ENCODE assay signal across 8 cellular contexts in genomic region chr9:42852570-42852969, GRCh38.
DNase-seq lines count a peak whose midpoint lies in the region; ATAC-seq and TF ChIP-seq lines count a peak whose summit lies in the region.
"Not testable (repeated sequence)": the region's sequence is repeated elsewhere in the genome, so short reads cannot be mapped to it uniquely, and the experiment has no call there.

No MANE protein-coding gene starts in this region.

- not testable (repeated sequence) for H3K36me3 Mint-ChIP-seq in central memory CD8-positive, alpha-beta T cell (ENCODE audit: insufficient read depth); glutamatergic neuron (ENCODE audit: unreplicated experiment); nephron (ENCODE audit: low read depth)

- ATAC-seq in DND-41 (ENCODE audit: insufficient read depth, low read depth); central memory CD8-positive, alpha-beta T cell (replicated peaks; ENCODE audit: extremely low read depth, poor library complexity, severe bottlenecking): not testable (repeated sequence)

- not testable (repeated sequence) for H3K27me3 Mint-ChIP-seq in central memory CD8-positive, alpha-beta T cell; glutamatergic neuron (ENCODE audit: unreplicated experiment); nephron (ENCODE audit: low read depth)

- peak; percentile 16 for DNase-seq in DND-41
- not testable (repeated sequence) for DNase-seq in central memory CD8-positive, alpha-beta T cell (ENCODE audit: low spot score in 2 of 2); glutamatergic neuron; kidney epithelial cell (ENCODE audit: low read depth); suprapubic skin (ENCODE audit: low spot score in 2 of 2)

- not testable (repeated sequence) for H3K4me1 ChIP-seq in DND-41 (ENCODE audit: insufficient read depth, low read length); Loucy (ENCODE audit: insufficient read depth, low read length, poor library complexity, severe bottlenecking); suprapubic skin

- peak overlapping the region; percentile 44; the same call in 1 of the 2 replicates for H3K4me2 ChIP-seq in DND-41 (ENCODE audit: insufficient read depth, low read length)
- peak overlapping the region; percentile 46 for H3K4me2 ChIP-seq in Loucy (ENCODE audit: low read depth, low read length, poor library complexity, severe bottlenecking)

- H3K9ac ChIP-seq in DND-41 (ENCODE audit: low read depth, low read length) (peak overlapping the region; percentile 37), Loucy (ENCODE audit: low read depth, low read length, poor library complexity, severe bottlenecking) (peak overlapping the region; percentile 68)

- TF ChIP-seq EP300 in suprapubic skin (IDR thresholded peaks at IDR 0.05) = not testable (repeated sequence)

- not testable (repeated sequence) for H3K9me2 ChIP-seq in Loucy (replicated peaks; ENCODE audit: low read depth, low read length)

- TF ChIP-seq CTCF in DND-41 (IDR thresholded peaks at IDR 0.05; ENCODE audit: borderline replicate concordance, extremely low read depth, low read length, poor library complexity, severe bottlenecking); Loucy (conservative IDR thresholded peaks at IDR 0.05; ENCODE audit: low read length); VCaP (conservative IDR thresholded peaks at IDR 0.05); glutamatergic neuron (IDR thresholded peaks at IDR 0.05; ENCODE audit: partially characterized antibody, unreplicated experiment); kidney epithelial cell (IDR thresholded peaks at IDR 0.05; ENCODE audit: insufficient read depth, low read length, poor library complexity, severe bottlenecking); nephron (IDR thresholded peaks at IDR 0.05; ENCODE audit: unreplicated experiment in 3 of 3); suprapubic skin (IDR thresholded peaks at IDR 0.05): not testable (repeated sequence)

- H4K20me1 ChIP-seq in DND-41 (ENCODE audit: insufficient read depth, low read length); Loucy (ENCODE audit: insufficient read depth, low read length, poor library complexity, severe bottlenecking): not testable (repeated sequence)

- H3K9me3 ChIP-seq in DND-41 (ENCODE audit: insufficient read depth, low read length, severe bottlenecking); Loucy (ENCODE audit: insufficient read depth, low read depth, low read length); suprapubic skin: not testable (repeated sequence)

- H2AFZ ChIP-seq in DND-41 (ENCODE audit: low read depth, low read length) (0 out of 2 replicates have a peak overlapping the region, but pooled peaks have one; percentile 33), Loucy (ENCODE audit: low read length) (peak overlapping the region; percentile 64)

- H3K4me1 Mint-ChIP-seq in central memory CD8-positive, alpha-beta T cell; glutamatergic neuron (ENCODE audit: low read depth, unreplicated experiment); nephron: not testable (repeated sequence)

- H3K79me2 ChIP-seq in DND-41 (ENCODE audit: insufficient read depth, low read length); Loucy (ENCODE audit: insufficient read depth, low read length): not testable (repeated sequence)

- 37% methylated on average over 21 of the region's 30 CpGs for WGBS in suprapubic skin

- not testable (repeated sequence) for TF ChIP-seq POLR2A in suprapubic skin (IDR thresholded peaks at IDR 0.05)

- not testable (repeated sequence) for H3K27ac Mint-ChIP-seq in central memory CD8-positive, alpha-beta T cell (ENCODE audit: low read depth); glutamatergic neuron (ENCODE audit: unreplicated experiment); nephron

- H3K27ac ChIP-seq in DND-41 (ENCODE audit: low read length) = peak overlapping the region; percentile 56; the same call in 1 of the 2 replicates
- H3K27ac ChIP-seq in VCaP = peak overlapping the region; percentile 44; the same call in 1 of the 2 replicates
- not testable (repeated sequence) for H3K27ac ChIP-seq in suprapubic skin

- not testable (repeated sequence) for H3F3A ChIP-seq in Loucy (ENCODE audit: low read depth)

- H3K4me3 ChIP-seq in DND-41 (ENCODE audit: low read depth in 1 of 2, low read length in 2 of 2) (peak overlapping the region in 1 of 2 experiments; percentile 54; a peak in 3 of 4 replicates), Loucy (ENCODE audit: low read length, poor library complexity, severe bottlenecking) (peak overlapping the region; percentile 72), kidney epithelial cell (ENCODE audit: low read depth, low read length) (peak overlapping the region; percentile 24), suprapubic skin (peak overlapping the region; percentile 52)

- H3K9me3 Mint-ChIP-seq in central memory CD8-positive, alpha-beta T cell; glutamatergic neuron (ENCODE audit: unreplicated experiment); nephron: not testable (repeated sequence)

- H3K36me3 ChIP-seq in DND-41 (ENCODE audit: insufficient read depth, low read length); Loucy (ENCODE audit: insufficient read depth, low read length); kidney epithelial cell (ENCODE audit: control insufficient read depth, insufficient read depth, low read length); suprapubic skin: not testable (repeated sequence)

- not testable (repeated sequence) for H3K27me3 ChIP-seq in DND-41 (ENCODE audit: insufficient read depth, low read length, poor library complexity); Loucy (ENCODE audit: insufficient read depth, low read length, poor library complexity, severe bottlenecking); kidney epithelial cell (ENCODE audit: control insufficient read depth, insufficient read depth, low read length); suprapubic skin

- H3K4me3 Mint-ChIP-seq in central memory CD8-positive, alpha-beta T cell = peak overlapping the region; percentile 18
- H3K4me3 Mint-ChIP-seq in glutamatergic neuron (ENCODE audit: unreplicated experiment) (peak overlapping the region; percentile 85), nephron (peak overlapping the region; percentile 32 to 77 (median 74))

Comparison
In these comparisons a context has a peak if more than half of its experiments do, and no peak if none do; other contexts are left out.
1. H3K4me3 Mint-ChIP-seq: peak in every context shown above with its lines; median percentile 85 in glutamatergic neuron; 74 in nephron; 18 in central memory CD8-positive, alpha-beta T cell.